In the genomic region with DNA sequence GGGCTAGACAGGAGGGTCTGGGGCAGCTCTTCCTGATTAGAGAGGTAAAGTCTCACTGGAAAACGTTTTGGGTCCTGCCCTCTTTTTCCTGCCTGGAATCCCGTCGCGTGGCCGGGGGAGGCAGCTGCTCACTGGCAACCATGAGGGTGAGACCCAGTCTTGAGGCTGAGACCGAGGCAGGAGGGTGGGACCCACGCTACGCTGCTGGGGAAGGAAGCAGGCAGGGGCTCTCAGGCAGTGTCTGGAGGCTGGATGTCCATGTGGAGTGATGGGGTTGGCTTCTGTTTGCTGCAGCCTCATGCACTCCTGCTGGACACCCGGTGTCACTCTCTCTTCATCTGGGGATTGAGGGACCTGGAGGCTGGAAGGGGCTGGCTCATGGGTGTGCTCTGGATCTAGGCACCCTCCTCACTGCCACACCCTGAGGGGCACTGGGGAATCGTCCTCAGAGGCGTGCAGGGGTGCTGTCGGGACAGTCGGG, we compare ENCODE assay signal across 20 cellular contexts. TPM values are rescaled to one million over a fixed set of nuclear protein-coding genes. Genes with fewer than 3 reads are reported as not detected.
DNase-seq lines count a peak whose midpoint lies in the region; ATAC-seq, FAIRE-seq and TF ChIP-seq lines count a peak whose summit lies in the region.
"Had no signal": no experiment of that assay in that cellular context is flagged by ENCODE, and none has a peak within 500 bp of the region (broad histone marks: within the 10 kb centered on the region; RNA-seq: fewer than 3 reads in every experiment).

No MANE protein-coding gene starts in this region.

- no peak overlapping the region for H3K56ac ChIP-seq in H1 (replicated peaks; ENCODE audit: insufficient read length, low read depth, low read length)

- TF ChIP-seq CTCF in SK-N-SH (IDR thresholded peaks at IDR 0.05) (no peak), HCT116 (IDR thresholded peaks at IDR 0.05 in 2 of 3, conservative IDR thresholded peaks at IDR 0.05 in 1 of 3; ENCODE audit: borderline replicate concordance in 1 of 3, insufficient read depth in 1 of 3, low read depth in 2 of 3, low read length in 2 of 3) (no peak), H1 (IDR thresholded peaks at IDR 0.05; ENCODE audit: control extremely low read depth in 1 of 3, insufficient read depth in 1 of 3, low read depth in 1 of 3, low read length in 3 of 3) (peak in 1 of 3 experiments; percentile 6; a peak in 1 of 4 replicates)

- H2BK120ac ChIP-seq in H1 (replicated peaks; ENCODE audit: low read depth, low read length) = no peak overlapping the region

- H3K4me1 ChIP-seq in SK-N-SH (ENCODE audit: control insufficient read depth in 1 of 2, insufficient read depth in 2 of 2, low read depth in 1 of 2, low read length in 1 of 2) = peaks cover 0 to 36% of the 10 kb centered on the region in 2 experiments; a peak in 1 of 4 replicates
- H3K4me1 ChIP-seq in HCT116 (ENCODE audit: control insufficient read depth in 1 of 2, insufficient read depth in 2 of 2, low read length in 2 of 2) = peaks cover 8 to 14% of the 10 kb centered on the region in 2 experiments; a peak in 3 of 4 replicates
- H3K4me1 ChIP-seq in H1 (replicated peaks in 1 of 4; ENCODE audit: control insufficient read depth in 3 of 4, insufficient read depth in 4 of 4, low read length in 3 of 4) = no peaks in the 10 kb centered on the region; a peak in 1 of 7 replicates

- no peak for FAIRE-seq in H1 (lab: Jason Lieb, UNC)
- FAIRE-seq: A204.1, GM12892 had no signal

- H3F3A ChIP-seq in SK-N-SH (replicated peaks; ENCODE audit: insufficient read depth) = no peaks in the 10 kb centered on the region

- peak; percentile 52 for TF ChIP-seq RAD21 in SK-N-SH (IDR thresholded peaks at IDR 0.05; ENCODE audit: low read length)
- TF ChIP-seq RAD21 in HCT116 (IDR thresholded peaks at IDR 0.05; ENCODE audit: low read depth) = peak; percentile 11; the same call in 1 of the 2 replicates
- TF ChIP-seq RAD21 in H1 (IDR thresholded peaks at IDR 0.05 in 1 of 2, conservative IDR thresholded peaks at IDR 0.05 in 1 of 2; ENCODE audit: low read depth in 2 of 2, low read length in 2 of 2) = no peak

- H3K27me3 ChIP-seq in SK-N-SH (ENCODE audit: insufficient read depth) (no peaks in the 10 kb centered on the region), HCT116 (ENCODE audit: insufficient read depth, low read length) (no peaks in the 10 kb centered on the region), H1 (replicated peaks in 1 of 4; ENCODE audit: control insufficient read depth in 3 of 4, extremely low read depth in 1 of 4, insufficient read depth in 3 of 4, low read length in 3 of 4) (no peaks in the 10 kb centered on the region)
- H3K27me3 ChIP-seq: BLaER1 had no signal

- H2BK12ac ChIP-seq in H1 (ENCODE audit: low read depth, low read length) = no peak overlapping the region

- no peak for TF ChIP-seq EP300 in SK-N-SH (IDR thresholded peaks at IDR 0.05; ENCODE audit: borderline replicate concordance in 1 of 2, low read depth in 1 of 2, low read length in 1 of 2)
- no peak for TF ChIP-seq EP300 in H1 (IDR thresholded peaks at IDR 0.05; ENCODE audit: borderline replicate concordance in 1 of 2, low read depth in 2 of 2, low read length in 2 of 2)

- 0 out of 2 replicates have a peak overlapping the region, but pooled peaks have one; percentile 16 for H2BK5ac ChIP-seq in H1 (ENCODE audit: low read depth, low read length)

- H4K8ac ChIP-seq in H1 (ENCODE audit: extremely low read depth, insufficient read depth, low read length) = peak overlapping the region; percentile 62; the same call in 1 of the 2 replicates

- 0 out of 2 replicates have a peak overlapping the region, but pooled peaks have one; percentile 10 for H2BK15ac ChIP-seq in H1 (ENCODE audit: low read length)

- no peak for ATAC-seq in SK-N-SH treated with all-trans-retinoic acid at 6 μM for 48 hours
- no peak for ATAC-seq in HCT116
- ATAC-seq: CD8-positive, alpha-beta T cell; GM23338 had no signal

- H3K4me2 ChIP-seq in SK-N-SH (no peak overlapping the region), HCT116 (ENCODE audit: low read length) (no peak overlapping the region), H1 (ENCODE audit: insufficient read depth in 1 of 2, low read depth in 2 of 2, low read length in 2 of 2) (no peak overlapping the region)
- H3K4me2 ChIP-seq: BLaER1, GM23338, PC-9 had no signal

- H3K9me3 ChIP-seq in SK-N-SH (no peaks in the 10 kb centered on the region), HCT116 (ENCODE audit: control insufficient read depth in 1 of 2, insufficient read depth in 1 of 2, low read depth in 1 of 2, low read length in 2 of 2) (no peaks in the 10 kb centered on the region), H1 (ENCODE audit: insufficient read depth in 2 of 2, low read depth in 1 of 2, low read length in 1 of 2) (no peaks in the 10 kb centered on the region)
- H3K9me3 ChIP-seq: BLaER1 had no signal

- no peak overlapping the region for H4K91ac ChIP-seq in H1 (replicated peaks; ENCODE audit: insufficient read length, low read length)

- H3K23me2 ChIP-seq in H1 (ENCODE audit: low read depth, low read length) = no peaks in the 10 kb centered on the region; the same call in 1 of the 2 replicates

- intact Hi-C loops in HCT116 (cut with micrococcal nuclease) (no loop called here), posterior vena cava (cut with DNase I) (loop anchor here in 1 of 2 donors (5.0 kb wide), 1 partner anchor 308 kb away; no protein-coding TSS in a partner anchor)

- H3K14ac ChIP-seq in H1 (ENCODE audit: insufficient read length) = no peak overlapping the region

- H3K79me2 ChIP-seq in SK-N-SH (ENCODE audit: insufficient read depth) = no peaks in the 10 kb centered on the region
- no peaks in the 10 kb centered on the region for H3K79me2 ChIP-seq in HCT116 (ENCODE audit: insufficient read depth, low read length)
- H3K79me2 ChIP-seq in H1 (ENCODE audit: control insufficient read depth in 1 of 2, insufficient read depth in 2 of 2, low read length in 2 of 2) = no peaks in the 10 kb centered on the region

- no peak for TF ChIP-seq POLR2A in HCT116 (IDR thresholded peaks at IDR 0.05; ENCODE audit: borderline replicate concordance, extremely low read depth, insufficient read depth, insufficient read length)
- TF ChIP-seq POLR2A in H1 (IDR thresholded peaks at IDR 0.05; ENCODE audit: control extremely low read depth in 1 of 2, low read depth in 2 of 2, low read length in 2 of 2) = no peak

- peak overlapping the region; percentile 37 for H3K4ac ChIP-seq in H1 (replicated peaks; ENCODE audit: insufficient read length, low read depth, low read length)

- POLR2A ChIA-PET in SK-N-SH (lab: Yijun Ruan, JAX) = no interaction called here
- POLR2A ChIA-PET in HCT116 (lab: Charles Lee) = no interaction called here
- POLR2A ChIA-PET in H1 (lab: Charles Lee; ENCODE audit: partially characterized antibody) = interaction anchor here (1.2 to 1.7 kb wide), 2 partner anchors 15 to 140 kb away, joined by 3 to 8 read pairs; no protein-coding TSS in a partner anchor

- no peak overlapping the region for H2BK20ac ChIP-seq in H1 (ENCODE audit: low read length)

- H2AFZ ChIP-seq in SK-N-SH (ENCODE audit: low read depth) (no peak overlapping the region), HCT116 (ENCODE audit: low read depth, low read length, poor library complexity, severe bottlenecking) (no peak overlapping the region), H1 (ENCODE audit: low read length) (no peak overlapping the region)
- H2AFZ ChIP-seq: GM23338, PC-9 had no signal

- H3K27ac ChIP-seq in SK-N-SH (ENCODE audit: low read depth in 2 of 2, low read length in 1 of 2) (no peak overlapping the region), HCT116 (ENCODE audit: low read depth, low read length) (no peak overlapping the region), H1 (ENCODE audit: low read depth, low read length) (no peak overlapping the region)
- H3K27ac ChIP-seq: BLaER1, PC-9 had no signal

- no TSS peak for BruUV-seq in HCT116 (replicated peaks; lab: Mats Ljungman, UMichigan)

- H4K20me1 ChIP-seq in SK-N-SH (ENCODE audit: insufficient read depth) = no peaks in the 10 kb centered on the region
- H4K20me1 ChIP-seq in HCT116 (ENCODE audit: insufficient read depth) = no peaks in the 10 kb centered on the region
- peaks cover 2% of the 10 kb centered on the region in 2 experiments for H4K20me1 ChIP-seq in H1 (replicated peaks in 1 of 2; ENCODE audit: control insufficient read depth in 1 of 2, insufficient read depth in 2 of 2, low read length in 2 of 2)
- H4K20me1 ChIP-seq: BLaER1 had no signal

- H3K18ac ChIP-seq in H1 (ENCODE audit: extremely low read depth, low read length) = no peak overlapping the region

- peak; percentile 51 for DNase-seq in SK-N-SH
- no peak for DNase-seq in HCT116 (ENCODE audit: low read depth, low spot score)
- no peak for DNase-seq in H1 (ENCODE audit: low read depth in 1 of 2, low spot score in 2 of 2)
- peak; percentile 58 for DNase-seq in posterior vena cava (ENCODE audit: low spot score)
- no peak for DNase-seq in cortex of kidney (lab: John Stamatoyannopoulos, UW)
- DNase-seq in activated CD8-positive, alpha-beta memory T cell treated with anti-CD3 and anti-CD28 coated beads for 24 hours = no peak
- DNase-seq in NCI-H1105 treated with DMSO at 0.1 percent for 48 hours (lab: John Stamatoyannopoulos, UW) = no peak
- DNase-seq: Calu3; CD8-positive, alpha-beta T cell; DMS79; NCI-H187; NCI-H2227 treated with DMSO at 0.1 percent for 48 hours; NCI-H510A treated with DMSO at 0.1 percent for 48 hours; NCI-H774; PC-9 had no signal

- no peak overlapping the region for H3K9ac ChIP-seq in SK-N-SH
- no peak overlapping the region for H3K9ac ChIP-seq in HCT116 (ENCODE audit: low read length)
- H3K9ac ChIP-seq in H1 (replicated peaks in 1 of 4; ENCODE audit: extremely low read depth in 1 of 4, low read depth in 3 of 4, low read length in 3 of 4) = no peak overlapping the region; a peak in 1 of 7 replicates
- H3K9ac ChIP-seq: BLaER1 had no signal

- H4K5ac ChIP-seq in H1 (ENCODE audit: insufficient read length, low read depth, low read length) = no peak overlapping the region

- no peak overlapping the region; the same call in 1 of the 2 replicates for H2AK5ac ChIP-seq in H1 (ENCODE audit: low read depth, low read length)

- H3K9me2 ChIP-seq in SK-N-SH (no peaks in the 10 kb centered on the region), HCT116 (ENCODE audit: insufficient read depth) (no peaks in the 10 kb centered on the region)

- H3K79me1 ChIP-seq in H1 (ENCODE audit: low read depth, low read length) = no peaks in the 10 kb centered on the region

- H3K4me3 ChIP-seq in SK-N-SH (ENCODE audit: low read depth in 2 of 2, low read length in 1 of 2) = no peak overlapping the region
- no peak overlapping the region for H3K4me3 ChIP-seq in HCT116 (replicated peaks in 1 of 2; ENCODE audit: low read depth in 1 of 2, low read length in 2 of 2)
- H3K4me3 ChIP-seq in H1 (ENCODE audit: extremely low read depth in 1 of 4, insufficient read depth in 2 of 4, low read depth in 3 of 4, low read length in 4 of 4) = no peak overlapping the region
- H3K4me3 ChIP-seq: BLaER1, GM23338, PC-9 had no signal

- 62% methylated on average over 8 of the region's 13 CpGs for WGBS in SK-N-SH (ENCODE audit: low lambda C conversion rate)
- WGBS in H1 (ENCODE audit: extremely low coverage in 1 of 2, insufficient coverage in 1 of 2, insufficient read length in 1 of 2, insufficient replicate concordance in 2 of 2, low coverage in 1 of 2, low lambda C conversion rate in 2 of 2, missing lambda C conversion rate in 1 of 2), 2 experiments = 84% methylated on average over 13 of the region's 13 CpGs; no CpG with 5 or more reads in 1 of the 2 experiments

- CTCF ChIA-PET in SK-N-SH (lab: Yijun Ruan, JAX) (interaction anchor here (0.6 to 2.2 kb wide), 9 partner anchors 12 to 468 kb away, joined by 3 to 7 read pairs (median 3); partner anchors contain the start of gene SLC2A6), HCT116 (lab: Charles Lee) (interaction anchor here (0.6 kb wide), 1 partner anchor 161 kb away, joined by 3 read pairs; no protein-coding TSS in a partner anchor), H1 (lab: Charles Lee; ENCODE audit: partially characterized antibody) (interaction anchor here (0.7 to 2.7 kb wide), 11 partner anchors 9 to 465 kb away, joined by 3 to 7 read pairs (median 3); no protein-coding TSS in a partner anchor)

- no peak overlapping the region for H3K23ac ChIP-seq in H1 (ENCODE audit: insufficient read length)

- RAD21 ChIA-PET in HCT116 (lab: Charles Lee; ENCODE audit: low non-redundant PET in 1 of 2, low total read pairs in 2 of 2, uncharacterized antibody in 2 of 2, unreplicated experiment in 2 of 2) = interaction anchor here in 1 of 2 experiments (0.6 kb wide), 1 partner anchor 20 kb away, joined by 3 read pairs; no protein-coding TSS in a partner anchor

- H3K36me3 ChIP-seq in SK-N-SH (replicated peaks in 1 of 2; ENCODE audit: control insufficient read depth in 1 of 2, insufficient read depth in 2 of 2, low read length in 1 of 2) = no peaks in the 10 kb centered on the region
- H3K36me3 ChIP-seq in HCT116 (ENCODE audit: control insufficient read depth in 1 of 2, insufficient read depth in 2 of 2, low read length in 2 of 2) = no peaks in the 10 kb centered on the region
- no peaks in the 10 kb centered on the region for H3K36me3 ChIP-seq in H1 (ENCODE audit: control insufficient read depth in 2 of 4, insufficient read depth in 4 of 4, low read length in 3 of 4)
- H3K36me3 ChIP-seq: BLaER1 had no signal

RNA-seq across cellular contexts. Expression of gene SLC2A6, which starts 11.3 kb away (rescaled TPM):
- 5.2 and 7.7 TPM in 2 replicates for polyA plus RNA-seq in SK-N-SH (2012; rRNA removed)
- polyA plus RNA-seq in SK-N-SH (2012; cell fraction: cytosol; rRNA removed) = 2.2 and 4.1 TPM in 2 replicates
- polyA plus RNA-seq in SK-N-SH (2012; cell fraction: nucleus; rRNA removed) = 11.1 and 14.3 TPM in 2 replicates
- total RNA-seq in HCT116 (2021; ENCODE audit: unreplicated experiment) = 10.7 TPM
- 4.8 and 5.0 TPM in 2 replicates for polyA plus RNA-seq in HCT116 (2012)
- total RNA-seq in H1 (2021; fragmentation: NEBNext Ultra II Directional; extraction: Animal tissue kit (Norgen Biotek cat#: 25700)) = 16.6 and 17.9 TPM in 2 replicates
- polyA plus RNA-seq in H1 (2011; rRNA removed) = 17.8 and 18.6 TPM in 2 replicates
- 16.9 TPM for polyA plus RNA-seq in H1 (2011; cell fraction: cytosol; rRNA removed)
- 22.9 TPM for polyA plus RNA-seq in H1 (2011; cell fraction: nucleus; rRNA removed)
- 9.1 to 15.8 TPM (median 14.0 TPM) in 4 replicates for polyA plus RNA-seq in H1 (2012, experiment 1 of 2)
- polyA plus RNA-seq in H1 (2012, experiment 2 of 2) = 13.7 TPM
- polyA plus RNA-seq in H1 (2013, experiment 1 of 2) = 21.9 TPM
- polyA plus RNA-seq in H1 (2013, experiment 2 of 2) = 21.5 TPM
- 8.2 and 10.5 TPM in 2 replicates for polyA minus RNA-seq in H1 (2011; rRNA and poly(A)+ RNA removed)
- polyA minus RNA-seq in H1 (2011; cell fraction: cytosol; rRNA and poly(A)+ RNA removed) = 13.1 TPM
- 23.1 TPM for polyA minus RNA-seq in H1 (2011; cell fraction: nucleus; rRNA and poly(A)+ RNA removed)
- 1 to 10 TPM; 3.2 to 4.0 TPM for total RNA-seq in posterior vena cava

RNA-seq across cellular contexts. Expression of gene CACFD1, which starts 30.5 kb away (rescaled TPM):
- polyA plus RNA-seq in SK-N-SH (2012; rRNA removed) = 15.2 and 16.8 TPM in 2 replicates
- 5.8 and 10.5 TPM in 2 replicates for polyA plus RNA-seq in SK-N-SH (2012; cell fraction: cytosol; rRNA removed)
- 44.0 and 46.4 TPM in 2 replicates for polyA plus RNA-seq in SK-N-SH (2012; cell fraction: nucleus; rRNA removed)
- 6.9 TPM for total RNA-seq in HCT116 (2021; ENCODE audit: unreplicated experiment)
- polyA plus RNA-seq in HCT116 (2012) = 6.7 and 7.8 TPM in 2 replicates
- 13.3 and 13.4 TPM in 2 replicates for total RNA-seq in H1 (2021; fragmentation: NEBNext Ultra II Directional; extraction: Animal tissue kit (Norgen Biotek cat#: 25700))
- 15.5 and 23.6 TPM in 2 replicates for polyA plus RNA-seq in H1 (2011; rRNA removed)
- 18.6 TPM for polyA plus RNA-seq in H1 (2011; cell fraction: cytosol; rRNA removed)
- 36.2 TPM for polyA plus RNA-seq in H1 (2011; cell fraction: nucleus; rRNA removed)
- polyA plus RNA-seq in H1 (2012, experiment 1 of 2) = 8.1 to 19.8 TPM (median 16.8 TPM) in 4 replicates
- polyA plus RNA-seq in H1 (2012, experiment 2 of 2) = 11.4 TPM
- polyA plus RNA-seq in H1 (2013, experiment 1 of 2) = 6.8 TPM
- 7.3 TPM for polyA plus RNA-seq in H1 (2013, experiment 2 of 2)
- polyA minus RNA-seq in H1 (2011; rRNA and poly(A)+ RNA removed) = 15.2 and 20.4 TPM in 2 replicates
- 12.6 TPM for polyA minus RNA-seq in H1 (2011; cell fraction: cytosol; rRNA and poly(A)+ RNA removed)
- polyA minus RNA-seq in H1 (2011; cell fraction: nucleus; rRNA and poly(A)+ RNA removed) = 33.3 TPM
- 10 to 100 TPM; 11.7 to 13.4 TPM for total RNA-seq in posterior vena cava

RNA-seq across cellular contexts. Expression of gene MYMK, which starts 34.5 kb away (rescaled TPM):
- polyA plus RNA-seq in SK-N-SH (2012; rRNA removed) = not detected in 2 replicates
- polyA plus RNA-seq in SK-N-SH (2012; cell fraction: cytosol; rRNA removed) = not detected in 2 replicates
- polyA plus RNA-seq in SK-N-SH (2012; cell fraction: nucleus; rRNA removed) = not detected in 2 replicates
- total RNA-seq in HCT116 (2021; ENCODE audit: unreplicated experiment) = not detected
- not detected in 2 replicates for polyA plus RNA-seq in HCT116 (2012)
- not detected in 2 replicates for total RNA-seq in H1 (2021; fragmentation: NEBNext Ultra II Directional; extraction: Animal tissue kit (Norgen Biotek cat#: 25700))
- polyA plus RNA-seq in H1 (2011; rRNA removed) = 0.30 TPM in 1 of 2 replicates, not detected in the other
- polyA plus RNA-seq in H1 (2011; cell fraction: cytosol; rRNA removed) = 0.23 TPM
- polyA plus RNA-seq in H1 (2011; cell fraction: nucleus; rRNA removed) = 0.30 TPM
- not detected in 4 replicates for polyA plus RNA-seq in H1 (2012, experiment 1 of 2)
- not detected for polyA plus RNA-seq in H1 (2012, experiment 2 of 2)
- not detected for polyA plus RNA-seq in H1 (2013, experiment 1 of 2)
- polyA plus RNA-seq in H1 (2013, experiment 2 of 2) = 0.09 TPM
- not detected in 2 replicates for polyA minus RNA-seq in H1 (2011; rRNA and poly(A)+ RNA removed)
- not detected for polyA minus RNA-seq in H1 (2011; cell fraction: cytosol; rRNA and poly(A)+ RNA removed)
- polyA minus RNA-seq in H1 (2011; cell fraction: nucleus; rRNA and poly(A)+ RNA removed) = not detected
- total RNA-seq in posterior vena cava = not detected
- total RNA-seq: Calu3; CD8-positive, alpha-beta T cell; GM23338; PC-9 had no signal
- polyA plus RNA-seq: GM23338 had no signal

RNA-seq across cellular contexts. Expression of gene ADAMTSL2, which starts 44.3 kb away (rescaled TPM):
- polyA plus RNA-seq in SK-N-SH (2012; rRNA removed) (0.21 and 0.31 TPM in 2 replicates), H1 (2011; rRNA removed) (0.76 and 1.0 TPM in 2 replicates)
- polyA plus RNA-seq in SK-N-SH (2012; cell fraction: cytosol; rRNA removed) = 0.08 and 0.28 TPM in 2 replicates
- polyA plus RNA-seq in SK-N-SH (2012; cell fraction: nucleus; rRNA removed) = 0.27 and 0.68 TPM in 2 replicates
- total RNA-seq in HCT116 (2021; ENCODE audit: unreplicated experiment) (not detected), posterior vena cava (10 to 100 TPM in 1 of 2 donors, 1 to 10 TPM in 1; 5.5 to 11.3 TPM)
- not detected in 2 replicates for polyA plus RNA-seq in HCT116 (2012)
- 0.69 and 0.74 TPM in 2 replicates for total RNA-seq in H1 (2021; fragmentation: NEBNext Ultra II Directional; extraction: Animal tissue kit (Norgen Biotek cat#: 25700))
- polyA plus RNA-seq in H1 (2011; cell fraction: cytosol; rRNA removed) = 0.79 TPM
- 2.6 TPM for polyA plus RNA-seq in H1 (2011; cell fraction: nucleus; rRNA removed)
- 0.29 to 1.0 TPM (median 0.65 TPM) in 4 replicates for polyA plus RNA-seq in H1 (2012, experiment 1 of 2)
- 0.41 TPM for polyA plus RNA-seq in H1 (2012, experiment 2 of 2)
- polyA plus RNA-seq in H1 (2013, experiment 1 of 2) = 0.39 TPM
- polyA plus RNA-seq in H1 (2013, experiment 2 of 2) = 0.29 TPM
- polyA minus RNA-seq in H1 (2011; rRNA and poly(A)+ RNA removed) = 0.13 and 0.73 TPM in 2 replicates
- polyA minus RNA-seq in H1 (2011; cell fraction: cytosol; rRNA and poly(A)+ RNA removed) = 0.29 TPM
- 0.60 TPM for polyA minus RNA-seq in H1 (2011; cell fraction: nucleus; rRNA and poly(A)+ RNA removed)

Comparison
In these comparisons a context has a peak if more than half of its experiments do, and no peak if none do; other contexts are left out.
1. DNase-seq: peak in SK-N-SH (single experiment) and posterior vena cava (single experiment); none in HCT116 (single experiment), H1 (0 of 2), cortex of kidney (single experiment), activated CD8-positive, alpha-beta memory T cell treated with anti-CD3 and anti-CD28 coated beads for 24 hours (single experiment) and NCI-H1105 treated with DMSO at 0.1 percent for 48 hours (single experiment).
2. Of the 17 proteins assayed by ChIP-seq in both H1 and SK-N-SH: peak only in H1: none; only in SK-N-SH: RAD21; in both: none; in neither: 15; mixed calls (peak in some experiments, not most) for 1.